ENCODE assay signal across 11 cellular contexts in the genomic region with DNA sequence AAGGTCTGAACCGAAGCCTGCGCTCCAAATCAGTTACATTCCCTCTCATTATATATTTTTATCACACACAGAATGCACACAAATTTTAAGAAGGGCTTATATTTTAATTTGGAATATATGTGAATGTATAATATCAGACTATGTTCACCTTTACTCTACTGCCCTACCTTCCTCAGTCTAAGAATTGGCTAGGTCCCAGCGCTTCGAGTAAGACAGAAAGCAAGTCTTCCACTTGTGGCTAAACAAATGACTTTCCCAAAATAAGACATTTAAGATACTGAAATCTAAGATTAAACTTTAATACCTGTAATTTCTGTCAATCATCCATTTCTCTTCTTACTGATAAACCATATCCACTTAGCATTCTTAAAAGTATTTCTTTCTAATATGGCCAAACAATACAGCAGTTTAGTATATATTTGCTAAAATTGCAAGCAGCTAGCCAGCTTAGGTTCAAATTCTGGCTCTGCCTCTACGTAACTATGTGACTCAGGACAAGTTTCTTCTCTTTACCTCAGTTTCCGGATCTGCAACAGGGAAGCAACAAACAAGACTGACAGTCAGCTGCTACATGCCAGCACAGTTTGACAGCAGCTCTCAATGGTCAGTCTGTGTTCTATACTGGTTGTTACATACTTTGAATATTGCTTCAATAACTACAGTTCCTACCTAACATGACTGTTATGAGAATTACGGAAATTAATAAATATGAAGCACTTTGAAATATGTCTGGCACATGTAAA. TPM values are rescaled to one million over a fixed set of nuclear protein-coding genes. Genes with fewer than 3 reads are reported as not detected.
DNase-seq lines count a peak whose midpoint lies in the region; ATAC-seq, FAIRE-seq and TF ChIP-seq lines count a peak whose summit lies in the region.
"Had no signal": no experiment of that assay in that cellular context is flagged by ENCODE, and none has a peak within 500 bp of the region (broad histone marks: within the 10 kb centered on the region; RNA-seq: fewer than 3 reads in every experiment).

No MANE protein-coding gene starts in this region.

- peak overlapping the region; percentile 89 for H3K4me3 ChIP-seq in OCI-LY3 (ENCODE audit: low read length)
- peak overlapping the region; percentile 0 for H3K4me3 ChIP-seq in retinal pigment epithelial cell (ENCODE audit: low read length)

- FAIRE-seq in GM19239 (lab: Jason Lieb, UNC): peak; percentile 77
- FAIRE-seq: kidney had no signal

- peaks cover 83% of the 10 kb centered on the region for H3K79me2 ChIP-seq in OCI-LY3 (ENCODE audit: low read length)

- 0 out of 2 replicates have a peak overlapping the region, but pooled peaks have one; percentile 89 for H3K9ac ChIP-seq in OCI-LY3 (ENCODE audit: low read length)

- intact Hi-C loops in head of caudate nucleus (cut with DNase I): loop anchor here (10.0 kb wide), 1 partner anchor 81 kb away; no protein-coding TSS in a partner anchor

- 0 out of 2 replicates have a peak, but pooled peaks cover 1% of the 10 kb centered on the region for H4K20me1 ChIP-seq in OCI-LY3 (ENCODE audit: insufficient read depth, low read length)

- peaks cover 13% of the 10 kb centered on the region for H3K36me3 ChIP-seq in OCI-LY3 (replicated peaks; ENCODE audit: low read depth, low read length)

- no peak overlapping the region for H3K27ac ChIP-seq in OCI-LY3 (ENCODE audit: low read length)

- peaks cover 29% of the 10 kb centered on the region for H3K4me1 ChIP-seq in OCI-LY3 (ENCODE audit: low read length)

- H3K27me3 ChIP-seq in OCI-LY3 (ENCODE audit: low read depth, low read length): no peaks in the 10 kb centered on the region

- DNase-seq in GM19239 (ENCODE audit: insufficient read length, low spot score) (no peak), dermis blood vessel endothelial cell (peak; percentile 20), retinal pigment epithelial cell (ENCODE audit: low read depth) (no peak), head of caudate nucleus (no peak)
- DNase-seq: activated CD4-positive, CD25-positive, alpha-beta regulatory T cell treated with anti-CD3 and anti-CD28 coated beads, Interleukin-2, amount 50 U/mL, for 72 hours; kidney; NCI-H524 treated with DMSO at 0.1 percent for 48 hours; stimulated activated naive CD4-positive, alpha-beta T cell had no signal

- no peak overlapping the region for H2AFZ ChIP-seq in OCI-LY3 (ENCODE audit: low read depth, low read length)

- ATAC-seq in HG02870 (IDR thresholded peaks at IDR 0.05; ENCODE audit: unreplicated experiment): no peak
- ATAC-seq in GM19324 (IDR thresholded peaks at IDR 0.05; ENCODE audit: low FRiP score, unreplicated experiment): no peak

- H3K9me3 ChIP-seq in OCI-LY3 (ENCODE audit: insufficient read depth, low read length): no peaks in the 10 kb centered on the region

- TF ChIP-seq CTCF in OCI-LY3 (IDR thresholded peaks at IDR 0.05; ENCODE audit: low read depth, low read length) (no peak), retinal pigment epithelial cell (conservative IDR thresholded peaks at IDR 0.05; ENCODE audit: low read depth, low read length) (no peak)

- peak overlapping the region; percentile 83 for H3K4me2 ChIP-seq in OCI-LY3 (ENCODE audit: low read length)

RNA-seq across cellular contexts. Expression of gene INTS13, which starts 2.0 kb away (rescaled TPM):
- 31.8 and 42.8 TPM in 2 replicates for total RNA-seq in dermis blood vessel endothelial cell

RNA-seq across cellular contexts. Expression of gene FGFR1OP2, which starts 2.5 kb away (rescaled TPM):
- total RNA-seq in dermis blood vessel endothelial cell: 120 and 132 TPM in 2 replicates
